2 cellular contexts compared by ENCODE assay signal in the genomic region with DNA sequence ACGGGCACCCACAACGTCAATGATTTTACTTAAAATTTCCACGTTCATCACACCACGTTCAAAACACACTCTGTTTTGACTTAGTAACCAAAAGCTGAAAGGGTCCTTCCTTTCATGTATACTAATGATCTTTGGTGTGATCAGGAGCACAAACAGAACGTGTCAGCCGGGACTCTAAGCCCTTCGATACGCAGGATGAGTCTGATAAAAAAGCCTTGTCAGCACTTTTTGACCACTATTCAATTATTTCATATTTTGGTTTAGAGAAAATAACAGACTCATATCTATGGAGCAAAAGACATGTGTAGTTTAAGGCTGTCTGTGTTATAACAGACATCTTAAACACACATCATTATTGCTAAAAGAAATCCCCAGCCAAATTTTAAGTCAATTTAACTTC.
TF ChIP-seq lines count a peak whose summit lies in the region.

No MANE protein-coding gene starts in this region.

TF ChIP-seq in H1, 55 proteins besides CTCF, POLR2A, EP300 and RAD21 (continued from another document):
- TF ChIP-seq SP1 (IDR thresholded peaks at IDR 0.05; ENCODE audit: low read depth, low read length): no peak

TF ChIP-seq in WTC11, 78 proteins besides CTCF, POLR2A, EP300 and RAD21 (continued from another document):
- TF ChIP-seq, protein P1, sequence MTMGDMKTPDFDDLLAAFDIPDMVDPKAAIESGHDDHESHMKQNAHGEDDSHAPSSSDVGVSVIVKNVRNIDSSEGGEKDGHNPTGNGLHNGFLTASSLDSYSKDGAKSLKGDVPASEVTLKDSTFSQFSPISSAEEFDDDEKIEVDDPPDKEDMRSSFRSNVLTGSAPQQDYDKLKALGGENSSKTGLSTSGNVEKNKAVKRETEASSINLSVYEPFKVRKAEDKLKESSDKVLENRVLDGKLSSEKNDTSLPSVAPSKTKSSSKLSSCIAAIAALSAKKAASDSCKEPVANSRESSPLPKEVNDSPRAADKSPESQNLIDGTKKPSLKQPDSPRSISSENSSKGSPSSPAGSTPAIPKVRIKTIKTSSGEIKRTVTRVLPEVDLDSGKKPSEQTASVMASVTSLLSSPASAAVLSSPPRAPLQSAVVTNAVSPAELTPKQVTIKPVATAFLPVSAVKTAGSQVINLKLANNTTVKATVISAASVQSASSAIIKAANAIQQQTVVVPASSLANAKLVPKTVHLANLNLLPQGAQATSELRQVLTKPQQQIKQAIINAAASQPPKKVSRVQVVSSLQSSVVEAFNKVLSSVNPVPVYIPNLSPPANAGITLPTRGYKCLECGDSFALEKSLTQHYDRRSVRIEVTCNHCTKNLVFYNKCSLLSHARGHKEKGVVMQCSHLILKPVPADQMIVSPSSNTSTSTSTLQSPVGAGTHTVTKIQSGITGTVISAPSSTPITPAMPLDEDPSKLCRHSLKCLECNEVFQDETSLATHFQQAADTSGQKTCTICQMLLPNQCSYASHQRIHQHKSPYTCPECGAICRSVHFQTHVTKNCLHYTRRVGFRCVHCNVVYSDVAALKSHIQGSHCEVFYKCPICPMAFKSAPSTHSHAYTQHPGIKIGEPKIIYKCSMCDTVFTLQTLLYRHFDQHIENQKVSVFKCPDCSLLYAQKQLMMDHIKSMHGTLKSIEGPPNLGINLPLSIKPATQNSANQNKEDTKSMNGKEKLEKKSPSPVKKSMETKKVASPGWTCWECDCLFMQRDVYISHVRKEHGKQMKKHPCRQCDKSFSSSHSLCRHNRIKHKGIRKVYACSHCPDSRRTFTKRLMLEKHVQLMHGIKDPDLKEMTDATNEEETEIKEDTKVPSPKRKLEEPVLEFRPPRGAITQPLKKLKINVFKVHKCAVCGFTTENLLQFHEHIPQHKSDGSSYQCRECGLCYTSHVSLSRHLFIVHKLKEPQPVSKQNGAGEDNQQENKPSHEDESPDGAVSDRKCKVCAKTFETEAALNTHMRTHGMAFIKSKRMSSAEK (CRISPR knock-in tag; IDR thresholded peaks at IDR 0.05; ENCODE audit: borderline replicate concordance): no peak
- no peak for TF ChIP-seq ZNF671 (CRISPR knock-in tag; IDR thresholded peaks at IDR 0.05)
- TF ChIP-seq ZNF423 (CRISPR knock-in tag; IDR thresholded peaks at IDR 0.05): no peak
- no peak for TF ChIP-seq JUN (CRISPR knock-in tag; IDR thresholded peaks at IDR 0.05)
- TF ChIP-seq KAT7 (CRISPR knock-in tag; IDR thresholded peaks at IDR 0.05; ENCODE audit: borderline replicate concordance): no peak
- TF ChIP-seq, protein P2, sequence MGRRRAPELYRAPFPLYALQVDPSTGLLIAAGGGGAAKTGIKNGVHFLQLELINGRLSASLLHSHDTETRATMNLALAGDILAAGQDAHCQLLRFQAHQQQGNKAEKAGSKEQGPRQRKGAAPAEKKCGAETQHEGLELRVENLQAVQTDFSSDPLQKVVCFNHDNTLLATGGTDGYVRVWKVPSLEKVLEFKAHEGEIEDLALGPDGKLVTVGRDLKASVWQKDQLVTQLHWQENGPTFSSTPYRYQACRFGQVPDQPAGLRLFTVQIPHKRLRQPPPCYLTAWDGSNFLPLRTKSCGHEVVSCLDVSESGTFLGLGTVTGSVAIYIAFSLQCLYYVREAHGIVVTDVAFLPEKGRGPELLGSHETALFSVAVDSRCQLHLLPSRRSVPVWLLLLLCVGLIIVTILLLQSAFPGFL (CRISPR knock-in tag; IDR thresholded peaks at IDR 0.05; ENCODE audit: borderline replicate concordance): no peak
- TF ChIP-seq, protein P3, sequence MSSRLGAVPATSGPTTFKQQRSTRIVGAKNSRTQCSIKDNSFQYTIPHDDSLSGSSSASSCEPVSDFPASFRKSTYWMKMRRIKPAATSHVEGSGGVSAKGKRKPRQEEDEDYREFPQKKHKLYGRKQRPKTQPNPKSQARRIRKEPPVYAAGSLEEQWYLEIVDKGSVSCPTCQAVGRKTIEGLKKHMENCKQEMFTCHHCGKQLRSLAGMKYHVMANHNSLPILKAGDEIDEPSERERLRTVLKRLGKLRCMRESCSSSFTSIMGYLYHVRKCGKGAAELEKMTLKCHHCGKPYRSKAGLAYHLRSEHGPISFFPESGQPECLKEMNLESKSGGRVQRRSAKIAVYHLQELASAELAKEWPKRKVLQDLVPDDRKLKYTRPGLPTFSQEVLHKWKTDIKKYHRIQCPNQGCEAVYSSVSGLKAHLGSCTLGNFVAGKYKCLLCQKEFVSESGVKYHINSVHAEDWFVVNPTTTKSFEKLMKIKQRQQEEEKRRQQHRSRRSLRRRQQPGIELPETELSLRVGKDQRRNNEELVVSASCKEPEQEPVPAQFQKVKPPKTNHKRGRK (CRISPR knock-in tag; IDR thresholded peaks at IDR 0.05; ENCODE audit: borderline replicate concordance): no peak
- TF ChIP-seq TCF7 (CRISPR knock-in tag; IDR thresholded peaks at IDR 0.05; ENCODE audit: low read depth): no peak
- TF ChIP-seq, protein P4, sequence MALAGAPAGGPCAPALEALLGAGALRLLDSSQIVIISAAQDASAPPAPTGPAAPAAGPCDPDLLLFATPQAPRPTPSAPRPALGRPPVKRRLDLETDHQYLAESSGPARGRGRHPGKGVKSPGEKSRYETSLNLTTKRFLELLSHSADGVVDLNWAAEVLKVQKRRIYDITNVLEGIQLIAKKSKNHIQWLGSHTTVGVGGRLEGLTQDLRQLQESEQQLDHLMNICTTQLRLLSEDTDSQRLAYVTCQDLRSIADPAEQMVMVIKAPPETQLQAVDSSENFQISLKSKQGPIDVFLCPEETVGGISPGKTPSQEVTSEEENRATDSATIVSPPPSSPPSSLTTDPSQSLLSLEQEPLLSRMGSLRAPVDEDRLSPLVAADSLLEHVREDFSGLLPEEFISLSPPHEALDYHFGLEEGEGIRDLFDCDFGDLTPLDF (CRISPR knock-in tag; IDR thresholded peaks at IDR 0.05): no peak
- no peak for TF ChIP-seq CREB1 (CRISPR knock-in tag; IDR thresholded peaks at IDR 0.05)
- TF ChIP-seq ZNF232 (CRISPR knock-in tag; IDR thresholded peaks at IDR 0.05): no peak
- TF ChIP-seq, protein P5, sequence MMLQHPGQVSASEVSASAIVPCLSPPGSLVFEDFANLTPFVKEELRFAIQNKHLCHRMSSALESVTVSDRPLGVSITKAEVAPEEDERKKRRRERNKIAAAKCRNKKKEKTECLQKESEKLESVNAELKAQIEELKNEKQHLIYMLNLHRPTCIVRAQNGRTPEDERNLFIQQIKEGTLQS (CRISPR knock-in tag; conservative IDR thresholded peaks at IDR 0.05): no peak
TF ChIP-seq in WTC11: peak in this region for 0.
